Comparison of ENCODE assay signal across 12 cellular contexts in the genomic region with DNA sequence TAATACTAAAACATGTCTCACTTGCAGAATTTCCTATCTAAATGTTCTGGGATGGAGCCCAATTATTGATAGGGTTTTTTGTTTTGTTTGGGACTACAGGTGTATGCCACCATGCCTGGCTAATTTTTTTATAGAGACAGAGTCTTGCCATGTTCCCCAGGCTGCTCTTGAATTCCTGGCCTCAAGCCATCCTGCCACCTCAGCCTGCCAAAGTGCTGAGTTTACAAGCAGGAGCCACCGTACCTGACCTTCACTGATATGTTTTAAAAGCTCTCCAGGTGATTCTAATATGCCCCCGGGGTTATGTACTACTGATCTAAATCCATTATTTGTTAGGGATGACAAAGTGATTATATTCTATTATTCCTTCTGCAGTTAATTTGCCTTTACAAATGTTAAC. TPM values are rescaled to one million over a fixed set of nuclear protein-coding genes. Genes with fewer than 3 reads are reported as not detected.
DNase-seq lines count a peak whose midpoint lies in the region; ATAC-seq and TF ChIP-seq lines count a peak whose summit lies in the region.
"Had no signal": no experiment of that assay in that cellular context is flagged by ENCODE, and none has a peak within 500 bp of the region (broad histone marks: within the 10 kb centered on the region; RNA-seq: fewer than 3 reads in every experiment).

No MANE protein-coding gene starts in this region.

- no peaks in the 10 kb centered on the region for H3K27me3 Mint-ChIP-seq in Calu3 (ENCODE audit: unreplicated experiment)
- no peaks in the 10 kb centered on the region for H3K27me3 Mint-ChIP-seq in naive thymus-derived CD4-positive, alpha-beta T cell
- H3K27me3 Mint-ChIP-seq in stimulated activated naive B cell treated with anti-CD40 and anti-IgM and Interleukin-4, amounts not matched to agents 10 μg/mL and 1 μg/mL and 100 μg/mL, for 72 hours: peaks cover 0 to 2% of the 10 kb centered on the region in 2 donors
- H3K27me3 Mint-ChIP-seq: stimulated activated naive CD8-positive, alpha-beta T cell treated with anti-CD3 and anti-CD28 coated beads, Interleukin-15, Interleukin-2, amounts not matched to agents 100 ng/mL and 50 ng/mL, for 24 hours had no signal

- peak overlapping the region; percentile 24 for H3K4me3 Mint-ChIP-seq in Calu3 (ENCODE audit: low read depth, unreplicated experiment)
- peak overlapping the region in 7 of 10 donors; percentile 10 to 86 (median 56) for H3K4me3 Mint-ChIP-seq in naive thymus-derived CD4-positive, alpha-beta T cell
- H3K4me3 Mint-ChIP-seq in stimulated activated naive B cell treated with anti-CD40 and anti-IgM and Interleukin-4, amounts not matched to agents 10 μg/mL and 1 μg/mL and 100 μg/mL, for 72 hours: no peak overlapping the region

- POLR2A ChIA-PET in naive thymus-derived CD4-positive, alpha-beta T cell (lab: Charles Lee): interaction anchor here (1.7 to 6.2 kb wide), 2 partner anchors 59 to 91 kb away, joined by 6 to 109 read pairs; a partner anchor contains a TSS

- DNase-seq in Calu3 (peak; percentile 30), M059J (ENCODE audit: low read depth) (peak; percentile 48), adrenal gland (peak in 5 of 7 donors; percentile 34 to 70 (median 47)), GM13977 (ENCODE audit: low spot score) (no peak)
- DNase-seq in naive thymus-derived CD4-positive, alpha-beta T cell: no peak
- no peak for DNase-seq in stimulated activated naive B cell treated with anti-CD40 and anti-IgM and Interleukin-4, amounts not matched to agents 10 μg/mL and 1 μg/mL and 100 μg/mL, for 72 hours
- DNase-seq: activated CD8-positive, alpha-beta T cell treated with anti-CD3 and anti-CD28 coated beads, Interleukin-2, amount 10 ng/mL, durations not matched to agents 7 days and 5 days; DND-41; NCI-H2227 treated with DMSO at 0.1 percent for 48 hours had no signal

- in situ Hi-C loops in GM13977 (cut with MboI; ENCODE audit: low pct_unique_long_range_greater_than_20kb, low sequenced_read_pairs, unreplicated experiment): no loop called here

- H3K9me3 ChIP-seq in adrenal gland (replicated peaks in 1 of 3): no peaks in the 10 kb centered on the region
- H3K9me3 ChIP-seq in naive thymus-derived CD4-positive, alpha-beta T cell (ENCODE audit: control insufficient read depth in 2 of 3, low read length in 3 of 3): no peaks in the 10 kb centered on the region

- peaks cover 42% of the 10 kb centered on the region for H3K4me1 Mint-ChIP-seq in Calu3 (ENCODE audit: low read depth, unreplicated experiment)
- H3K4me1 Mint-ChIP-seq in naive thymus-derived CD4-positive, alpha-beta T cell: peaks cover 15 to 44% (median 32%) of the 10 kb centered on the region in 7 donors
- peaks cover 19 to 25% of the 10 kb centered on the region in 2 donors for H3K4me1 Mint-ChIP-seq in stimulated activated naive B cell treated with anti-CD40 and anti-IgM and Interleukin-4, amounts not matched to agents 10 μg/mL and 1 μg/mL and 100 μg/mL, for 72 hours

- no peak overlapping the region for H3K27ac Mint-ChIP-seq in Calu3 (ENCODE audit: unreplicated experiment)
- peak overlapping the region in 6 of 9 donors; percentile 0 to 55 (median 9) for H3K27ac Mint-ChIP-seq in naive thymus-derived CD4-positive, alpha-beta T cell
- no peak overlapping the region for H3K27ac Mint-ChIP-seq in stimulated activated naive B cell treated with anti-CD40 and anti-IgM and Interleukin-4, amounts not matched to agents 10 μg/mL and 1 μg/mL and 100 μg/mL, for 72 hours
- H3K27ac Mint-ChIP-seq: activated CD8-positive, alpha-beta T cell treated with anti-CD3 and anti-CD28 coated beads, Interleukin-2, amount 10 ng/mL, durations not matched to agents 7 days and 5 days; stimulated activated naive CD8-positive, alpha-beta T cell treated with anti-CD3 and anti-CD28 coated beads, Interleukin-15, Interleukin-2, amounts not matched to agents 100 ng/mL and 50 ng/mL, for 24 hours had no signal

- H3K27ac ChIP-seq in adrenal gland: peak overlapping the region in 1 of 5 donors; percentile 99
- no peak overlapping the region for H3K27ac ChIP-seq in naive thymus-derived CD4-positive, alpha-beta T cell (ENCODE audit: low read depth, low read length)

- no peak overlapping the region for H3K4me3 ChIP-seq in adrenal gland
- no peak overlapping the region for H3K4me3 ChIP-seq in naive thymus-derived CD4-positive, alpha-beta T cell (ENCODE audit: low read length)

- no peak for TF ChIP-seq CTCF in Calu3 (IDR thresholded peaks at IDR 0.05; ENCODE audit: unreplicated experiment)
- no peak for TF ChIP-seq CTCF in adrenal gland (IDR thresholded peaks at IDR 0.05)
- no peak for TF ChIP-seq CTCF in GM13977 (IDR thresholded peaks at IDR 0.05; ENCODE audit: extremely low read depth, insufficient read depth, missing control alignments)

- no peaks in the 10 kb centered on the region for H3K27me3 ChIP-seq in adrenal gland
- no peaks in the 10 kb centered on the region for H3K27me3 ChIP-seq in naive thymus-derived CD4-positive, alpha-beta T cell (ENCODE audit: control insufficient read depth in 2 of 2, insufficient read depth in 2 of 2, low read length in 2 of 2)

- H3K36me3 ChIP-seq in adrenal gland (replicated peaks in 1 of 2): peaks cover 0 to 8% of the 10 kb centered on the region in 2 donors
- no peaks in the 10 kb centered on the region for H3K36me3 ChIP-seq in naive thymus-derived CD4-positive, alpha-beta T cell (ENCODE audit: control insufficient read depth in 2 of 3, insufficient read depth in 3 of 3, low read length in 3 of 3)

- intact Hi-C loops in Calu3 (cut with micrococcal nuclease; ENCODE audit: unreplicated experiment) (loop anchor here (5.0 kb wide), 2 partner anchors 62 to 93 kb away; a partner anchor contains a TSS), adrenal gland (cut with DNase I) (loop anchor here in 1 of 2 donors (10.0 kb wide), 1 partner anchor 75 kb away; no protein-coding TSS in a partner anchor)
- intact Hi-C loops in naive thymus-derived CD4-positive, alpha-beta T cell (cut with micrococcal nuclease): no loop called here

- peaks cover 7 to 28% of the 10 kb centered on the region in 2 donors for H3K4me1 ChIP-seq in adrenal gland (replicated peaks in 1 of 2)
- H3K4me1 ChIP-seq in naive thymus-derived CD4-positive, alpha-beta T cell (ENCODE audit: control insufficient read depth in 2 of 2, insufficient read depth in 2 of 2, low read length in 2 of 2): peaks cover 8 to 13% of the 10 kb centered on the region in 2 donors

- ATAC-seq in naive thymus-derived CD4-positive, alpha-beta T cell: no peak
- ATAC-seq in stimulated activated naive B cell treated with anti-CD40 and anti-IgM and Interleukin-4, amounts not matched to agents 10 μg/mL and 1 μg/mL and 100 μg/mL, for 72 hours (replicated peaks): no peak
- ATAC-seq in GM18870 (IDR thresholded peaks at IDR 0.05; ENCODE audit: unreplicated experiment) (no peak), GM19351 (IDR thresholded peaks at IDR 0.05; ENCODE audit: unreplicated experiment) (no peak)
- ATAC-seq: activated CD8-positive, alpha-beta T cell treated with anti-CD3 and anti-CD28 coated beads, Interleukin-2, amount 10 ng/mL, durations not matched to agents 7 days and 5 days had no signal

- no peak for TF ChIP-seq POLR2A in adrenal gland (IDR thresholded peaks at IDR 0.05)

- peaks cover 19% of the 10 kb centered on the region for H3K36me3 Mint-ChIP-seq in Calu3 (ENCODE audit: insufficient read depth, unreplicated experiment)
- H3K36me3 Mint-ChIP-seq in naive thymus-derived CD4-positive, alpha-beta T cell: peaks cover 3 to 12% (median 9%) of the 10 kb centered on the region in 5 donors
- peaks cover 8 to 10% of the 10 kb centered on the region in 2 donors for H3K36me3 Mint-ChIP-seq in stimulated activated naive B cell treated with anti-CD40 and anti-IgM and Interleukin-4, amounts not matched to agents 10 μg/mL and 1 μg/mL and 100 μg/mL, for 72 hours

- no peaks in the 10 kb centered on the region for H3K9me3 Mint-ChIP-seq in Calu3 (ENCODE audit: low read depth, unreplicated experiment)
- peaks cover 0 to 4% (median 0%) of the 10 kb centered on the region in 11 donors for H3K9me3 Mint-ChIP-seq in naive thymus-derived CD4-positive, alpha-beta T cell
- H3K9me3 Mint-ChIP-seq in stimulated activated naive B cell treated with anti-CD40 and anti-IgM and Interleukin-4, amounts not matched to agents 10 μg/mL and 1 μg/mL and 100 μg/mL, for 72 hours: no peaks in the 10 kb centered on the region
- H3K9me3 Mint-ChIP-seq: stimulated activated naive CD8-positive, alpha-beta T cell treated with anti-CD3 and anti-CD28 coated beads, Interleukin-15, Interleukin-2, amounts not matched to agents 100 ng/mL and 50 ng/mL, for 24 hours had no signal

- 15 to 31% (median 28%) methylated on average over 2 of the region's 2 CpGs for WGBS in adrenal gland, 4 donors

- BruUV-seq in Calu3 (replicated peaks; lab: Mats Ljungman, UMichigan): no TSS peak

- CTCF ChIA-PET in Calu3 (lab: Charles Lee): no interaction called here
- CTCF ChIA-PET in naive thymus-derived CD4-positive, alpha-beta T cell (lab: Charles Lee): no interaction called here

RNA-seq across cellular contexts. Expression of a gene that starts 2.2 kb away (rescaled TPM):
- total RNA-seq in Calu3 (2022) (11.6 and 12.4 TPM in 2 replicates), adrenal gland (10 to 100 TPM in 7 of 8 donors, 1 to 10 TPM in 1; 9.7 to 15.8 (median 12.2) TPM)
- total RNA-seq in M059J (2014; rRNA removed; shearing (Covaris generic)): 4.2 and 5.8 TPM in 2 replicates
- polyA plus RNA-seq in adrenal gland: 10 to 100 TPM in 1 of 3 donors, 1 to 10 TPM in 2; 6.5 to 20.0 (median 8.9) TPM
- total RNA-seq in naive thymus-derived CD4-positive, alpha-beta T cell: 10 to 100 TPM in 2 of 5 experiments, 1 to 10 TPM in 3; 4.3 to 11.2 (median 6.3) TPM
- 10 to 100 TPM; 18.1 to 19.2 TPM for polyA plus RNA-seq in naive thymus-derived CD4-positive, alpha-beta T cell

Comparison
In these comparisons a context has a peak if more than half of its experiments do, and no peak if none do; other contexts are left out.
1. DNase-seq: peak in Calu3 (single experiment), M059J (single experiment) and adrenal gland (5 of 7); none in naive thymus-derived CD4-positive, alpha-beta T cell (0 of 9), stimulated activated naive B cell treated with anti-CD40 and anti-IgM and Interleukin-4, amounts not matched to agents 10 μg/mL and 1 μg/mL and 100 μg/mL, for 72 hours (single experiment) and GM13977 (single experiment).
2. H3K27ac Mint-ChIP-seq: peak in naive thymus-derived CD4-positive, alpha-beta T cell (6 of 9); none in Calu3 (single experiment) and stimulated activated naive B cell treated with anti-CD40 and anti-IgM and Interleukin-4, amounts not matched to agents 10 μg/mL and 1 μg/mL and 100 μg/mL, for 72 hours (single experiment).
3. H3K4me3 Mint-ChIP-seq: peak in Calu3 (single experiment) and naive thymus-derived CD4-positive, alpha-beta T cell (7 of 10); none in stimulated activated naive B cell treated with anti-CD40 and anti-IgM and Interleukin-4, amounts not matched to agents 10 μg/mL and 1 μg/mL and 100 μg/mL, for 72 hours (0 of 2).